Comparison of ENCODE assay signal across 14 cellular contexts in the genomic region with DNA sequence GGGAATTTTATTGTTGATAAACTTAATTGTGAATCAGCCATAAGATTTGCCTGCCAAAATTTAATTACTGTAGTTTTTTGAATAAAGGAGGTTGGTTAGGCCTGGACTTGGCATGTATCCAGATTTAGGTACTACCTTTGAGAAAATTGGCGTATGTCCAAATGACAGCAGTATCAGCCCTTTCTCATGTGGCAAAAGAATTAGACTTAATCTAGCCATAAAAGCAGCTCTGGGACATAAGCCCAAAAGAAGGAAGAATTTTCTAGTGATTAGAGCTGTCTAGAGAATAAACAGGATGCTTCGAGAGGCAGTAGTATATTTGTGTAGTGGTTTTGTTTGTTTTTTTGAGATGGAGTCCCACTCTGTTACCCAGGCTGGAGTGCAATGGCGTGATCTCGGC. TPM values are rescaled to one million over a fixed set of nuclear protein-coding genes. Genes with fewer than 3 reads are reported as not detected.
DNase-seq lines count a peak whose midpoint lies in the region; ATAC-seq, FAIRE-seq and TF ChIP-seq lines count a peak whose summit lies in the region.
"Had no signal": no experiment of that assay in that cellular context is flagged by ENCODE, and none has a peak within 500 bp of the region (broad histone marks: within the 10 kb centered on the region; RNA-seq: fewer than 3 reads in every experiment).

No MANE protein-coding gene starts in this region.

- H3K4me1 ChIP-seq in testis: no peaks in the 10 kb centered on the region

- intact Hi-C loops in sciatic nerve (cut with DNase I): no loop called here
- intact Hi-C loops in testis (cut with DNase I; ENCODE audit: low total_unique reads): no loop called here

- DNase-seq in DMS53 (lab: John Stamatoyannopoulos, UW) (peak; percentile 58), NCI-H128 (lab: John Stamatoyannopoulos, UW; ENCODE audit: unreplicated experiment) (peak; percentile 25), NCI-H510A (lab: John Stamatoyannopoulos, UW) (peak; percentile 81), cerebellum (ENCODE audit: low spot score) (peak; percentile 21), sciatic nerve (ENCODE audit: low spot score) (no peak), HTR-8/SVneo (ENCODE audit: insufficient read length, low spot score) (no peak), NOMO-1 (lab: John Stamatoyannopoulos, UW; ENCODE audit: unreplicated experiment in 2 of 2) (no peak), testis (no peak)
- DNase-seq: activated T-cell treated with anti-CD3 and anti-CD28 coated beads for 4 hours; DND-41; H7; stimulated activated naive CD4-positive, alpha-beta T cell treated with Interleukin-2 at 50 U/mL for 16 hours had no signal

- H3K36me3 ChIP-seq in testis (ENCODE audit: low read depth, missing control alignments): no peaks in the 10 kb centered on the region

- TF ChIP-seq CTCF in testis (IDR thresholded peaks at IDR 0.05): no peak

- H3K27me3 ChIP-seq in testis: no peaks in the 10 kb centered on the region

- H3K4me3 ChIP-seq in testis: no peak overlapping the region

- H3K9me3 ChIP-seq in testis: no peaks in the 10 kb centered on the region

- H3K27ac ChIP-seq in testis: no peak overlapping the region

- no peak for FAIRE-seq in HTR-8/SVneo (lab: Jason Lieb, UNC)
- FAIRE-seq: HepG2 had no signal

- no peak for ATAC-seq in sciatic nerve
- ATAC-seq: HepG2 had no signal

- WGBS in testis, 2 donors: 58 to 63% methylated on average over 4 of the region's 4 CpGs

- TF ChIP-seq POLR2A in testis (IDR thresholded peaks at IDR 0.05): no peak

RNA-seq across cellular contexts. Expression of a gene that starts 27.7 kb away (rescaled TPM):
- total RNA-seq in cerebellum (29.2 TPM), sciatic nerve (0.22 TPM), testis (10 to 100 TPM in 1 of 2 donors, 1 to 10 TPM in 1; 8.1 to 13.5 TPM)
- polyA plus RNA-seq in testis (ENCODE audit: insufficient read depth, low read depth, low replicate concordance): 16.7 TPM
- total RNA-seq: HepG2, pulmonary artery endothelial cell had no signal

Comparison
In these comparisons a context has a peak if more than half of its experiments do, and no peak if none do; other contexts are left out.
1. DNase-seq: peak in DMS53 (single experiment), NCI-H128 (single experiment), NCI-H510A (single experiment) and cerebellum (single experiment); none in sciatic nerve (single experiment), HTR-8/SVneo (single experiment), NOMO-1 (0 of 2) and testis (single experiment).